Comparison of ENCODE assay signal across 1 cellular context in the genomic region with DNA sequence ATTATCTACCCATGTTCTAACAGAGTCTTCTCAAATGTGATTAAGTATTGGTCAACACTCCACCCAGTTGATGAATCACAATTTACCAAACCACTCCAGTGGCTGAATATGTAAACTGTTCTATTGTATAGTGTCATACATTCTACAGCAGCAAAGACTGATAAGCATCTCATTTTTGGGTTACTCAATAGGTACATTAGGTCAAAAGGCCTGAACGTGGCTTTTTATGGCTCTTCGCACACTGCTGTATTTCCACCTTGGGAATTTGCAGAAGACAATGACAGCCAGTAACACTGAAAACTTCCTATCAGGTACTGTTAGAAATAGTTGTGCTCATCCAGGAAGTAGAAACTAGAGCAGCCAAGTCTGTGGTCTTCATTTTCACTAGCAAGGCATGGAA.
TF ChIP-seq lines count a peak whose summit lies in the region.

No MANE protein-coding gene starts in this region.

TF ChIP-seq in HepG2, 621 proteins besides CTCF, POLR2A, EP300 and RAD21 (continued from another document):
- TF ChIP-seq ZNF232 (CRISPR knock-in tag; IDR thresholded peaks at IDR 0.05; ENCODE audit: borderline replicate concordance) (no peak), ZFP36L2 (CRISPR knock-in tag; IDR thresholded peaks at IDR 0.05) (no peak), SRF (IDR thresholded peaks at IDR 0.05; ENCODE audit: low read depth, low read length) (no peak), CEBPB (IDR thresholded peaks at IDR 0.05; ENCODE audit: borderline replicate concordance, low read depth, low read length) (no peak), NCOA2 (CRISPR knock-in tag; IDR thresholded peaks at IDR 0.05) (no peak), BORCS8-MEF2B (CRISPR knock-in tag; IDR thresholded peaks at IDR 0.05) (no peak), HOXA3 (CRISPR knock-in tag; IDR thresholded peaks at IDR 0.05) (no peak), ZMAT3 (CRISPR knock-in tag; conservative IDR thresholded peaks at IDR 0.05) (no peak), ETV5 (CRISPR knock-in tag; IDR thresholded peaks at IDR 0.05; ENCODE audit: borderline replicate concordance) (no peak)
- TF ChIP-seq, protein P1, sequence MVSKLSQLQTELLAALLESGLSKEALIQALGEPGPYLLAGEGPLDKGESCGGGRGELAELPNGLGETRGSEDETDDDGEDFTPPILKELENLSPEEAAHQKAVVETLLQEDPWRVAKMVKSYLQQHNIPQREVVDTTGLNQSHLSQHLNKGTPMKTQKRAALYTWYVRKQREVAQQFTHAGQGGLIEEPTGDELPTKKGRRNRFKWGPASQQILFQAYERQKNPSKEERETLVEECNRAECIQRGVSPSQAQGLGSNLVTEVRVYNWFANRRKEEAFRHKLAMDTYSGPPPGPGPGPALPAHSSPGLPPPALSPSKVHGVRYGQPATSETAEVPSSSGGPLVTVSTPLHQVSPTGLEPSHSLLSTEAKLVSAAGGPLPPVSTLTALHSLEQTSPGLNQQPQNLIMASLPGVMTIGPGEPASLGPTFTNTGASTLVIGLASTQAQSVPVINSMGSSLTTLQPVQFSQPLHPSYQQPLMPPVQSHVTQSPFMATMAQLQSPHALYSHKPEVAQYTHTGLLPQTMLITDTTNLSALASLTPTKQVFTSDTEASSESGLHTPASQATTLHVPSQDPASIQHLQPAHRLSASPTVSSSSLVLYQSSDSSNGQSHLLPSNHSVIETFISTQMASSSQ (IDR thresholded peaks at IDR 0.05; ENCODE audit: low read depth) = no peak
- TF ChIP-seq, protein P1 (CRISPR knock-in tag; IDR thresholded peaks at IDR 0.05; ENCODE audit: borderline replicate concordance) = no peak
- TF ChIP-seq, protein P2, sequence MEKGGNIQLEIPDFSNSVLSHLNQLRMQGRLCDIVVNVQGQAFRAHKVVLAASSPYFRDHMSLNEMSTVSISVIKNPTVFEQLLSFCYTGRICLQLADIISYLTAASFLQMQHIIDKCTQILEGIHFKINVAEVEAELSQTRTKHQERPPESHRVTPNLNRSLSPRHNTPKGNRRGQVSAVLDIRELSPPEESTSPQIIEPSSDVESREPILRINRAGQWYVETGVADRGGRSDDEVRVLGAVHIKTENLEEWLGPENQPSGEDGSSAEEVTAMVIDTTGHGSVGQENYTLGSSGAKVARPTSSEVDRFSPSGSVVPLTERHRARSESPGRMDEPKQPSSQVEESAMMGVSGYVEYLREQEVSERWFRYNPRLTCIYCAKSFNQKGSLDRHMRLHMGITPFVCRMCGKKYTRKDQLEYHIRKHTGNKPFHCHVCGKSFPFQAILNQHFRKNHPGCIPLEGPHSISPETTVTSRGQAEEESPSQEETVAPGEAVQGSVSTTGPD (CRISPR knock-in tag; IDR thresholded peaks at IDR 0.05) = no peak
